8 cellular contexts compared by ENCODE assay signal in genomic region chr14:22829661-22830328, GRCh38. TPM values are rescaled to one million over a fixed set of nuclear protein-coding genes. Genes with fewer than 3 reads are reported as not detected.
A peak's percentile ranks its signal among the peaks of the same experiment; 100 is the strongest.
DNase-seq lines count a peak whose midpoint lies in the region; ATAC-seq and TF ChIP-seq lines count a peak whose summit lies in the region.

Gene MRPL52, plus strand, starts transcription at chr14:22829887. Its CDS starts 26 bp downstream, at chr14:22829913.

- peak within 1 kb of the TSS; percentile 67 for H3K27ac ChIP-seq in cardiac muscle cell

- H3K27me3 Mint-ChIP-seq in type B pancreatic cell: peaks cover 3% of the 10 kb centered on the region

- H3K4me1 ChIP-seq in cardiac muscle cell (ENCODE audit: low read depth): no peaks in the 10 kb centered on the region

- H3K9me3 ChIP-seq in cardiac muscle cell (ENCODE audit: low read depth): no peaks in the 10 kb centered on the region

- no peaks in the 10 kb centered on the region for H3K27me3 ChIP-seq in cardiac muscle cell

- ATAC-seq in HG02642 (IDR thresholded peaks at IDR 0.05; ENCODE audit: poor library complexity, unreplicated experiment): peak; percentile 86

- peaks cover 18% of the 10 kb centered on the region for H3K4me1 Mint-ChIP-seq in type B pancreatic cell (ENCODE audit: unreplicated experiment)

- peak within 1 kb of the TSS; percentile 71 for H3K4me3 ChIP-seq in cardiac muscle cell

- peak; percentile 62 for DNase-seq in NCI-H128 (lab: John Stamatoyannopoulos, UW; ENCODE audit: unreplicated experiment)
- peak; percentile 76 to 93 for DNase-seq in SW 1271 (lab: John Stamatoyannopoulos, UW)
- peak; percentile 83 for DNase-seq in activated naive CD8-positive, alpha-beta T cell treated with anti-CD3 and anti-CD28 coated beads, Interleukin-2, amount 50 U/mL, for 16 hours (ENCODE audit: low read depth, low spot score)
- DNase-seq in cardiac muscle cell (ENCODE audit: low read depth in 1 of 2, low spot score in 1 of 2): peak; percentile 91 to 92
- peak; percentile 80 to 98 (median 90) for DNase-seq in posterior cingulate gyrus
- peak; percentile 80 for DNase-seq in type B pancreatic cell (ENCODE audit: extremely low spot score, unreplicated experiment)

- peak; percentile 61 for TF ChIP-seq POLR2A in GM10847 (IDR thresholded peaks at IDR 0.05; ENCODE audit: extremely low read depth, insufficient read length)

- H3K4me3 Mint-ChIP-seq in type B pancreatic cell: peak within 1 kb of the TSS; percentile 95

- peaks cover 3% of the 10 kb centered on the region for H3K36me3 Mint-ChIP-seq in type B pancreatic cell

- no peaks in the 10 kb centered on the region for H3K9me3 Mint-ChIP-seq in type B pancreatic cell

- intact Hi-C loops in posterior cingulate gyrus (cut with DNase I): loop anchor here (10.0 kb wide), 1 partner anchor 65 kb away; the partner anchor contains the start of gene OXA1L

- TF ChIP-seq CTCF in cardiac muscle cell (IDR thresholded peaks at IDR 0.05; ENCODE audit: low read depth, low read length) (no peak), type B pancreatic cell (conservative IDR thresholded peaks at IDR 0.05) (no peak)

- H3K36me3 ChIP-seq in cardiac muscle cell: peaks cover 12% of the 10 kb centered on the region

- peak within 1 kb of the TSS; percentile 93 for H3K27ac Mint-ChIP-seq in type B pancreatic cell

RNA-seq across cellular contexts. Expression of gene MRPL52, which starts in this region (rescaled TPM):
- 58.0 and 97.9 TPM in 2 replicates for total RNA-seq in cardiac muscle cell
- polyA plus RNA-seq in cardiac muscle cell: 246 and 259 TPM in 2 replicates
- total RNA-seq in type B pancreatic cell (ENCODE audit: low replicate concordance): 88.5 and 96.6 TPM in 2 replicates

Comparison
In these comparisons a context has a peak if more than half of its experiments do, and no peak if none do; other contexts are left out.
1. Peak in every context shown above with its lines: DNase-seq, ATAC-seq, H3K4me3 ChIP-seq and H3K27ac ChIP-seq.